Comparison of ENCODE assay signal across 18 cellular contexts in the genomic region with DNA sequence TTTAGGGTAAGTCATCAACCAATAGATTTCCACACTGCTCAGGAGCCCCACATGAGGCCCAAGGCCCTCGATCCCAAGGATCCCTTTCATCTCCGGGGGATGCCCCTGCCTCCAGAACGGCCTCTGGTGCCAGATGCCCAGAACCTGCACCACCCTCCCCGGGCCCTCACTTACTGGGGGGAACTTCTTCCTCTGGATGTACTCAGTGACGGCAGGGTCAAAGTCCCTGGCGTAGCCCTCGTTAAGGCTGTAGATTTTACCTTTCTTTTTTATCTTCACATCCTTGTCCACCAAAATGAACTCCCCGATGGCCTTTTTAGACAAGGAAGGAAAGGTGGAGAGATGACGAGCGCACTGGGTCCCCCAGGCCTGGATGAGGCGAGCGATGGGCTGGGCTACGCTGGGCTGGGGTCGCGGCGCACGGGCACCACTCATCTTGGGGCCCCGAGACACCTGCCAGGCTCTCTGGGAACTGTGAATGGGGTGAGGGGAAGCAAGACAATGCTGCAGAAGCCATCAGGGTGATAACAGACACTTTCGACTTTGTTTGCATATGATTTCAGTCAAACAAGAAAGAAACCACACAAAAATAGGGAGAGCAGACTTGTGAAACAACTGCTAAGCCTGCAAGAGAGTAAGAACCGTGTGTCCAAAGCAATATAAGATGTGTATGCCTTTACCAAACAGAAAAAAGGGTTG. TPM values are rescaled to one million over a fixed set of nuclear protein-coding genes. Genes with fewer than 3 reads are reported as not detected.
"Had no signal": no experiment of that assay in that cellular context is flagged by ENCODE, and none has a peak within 500 bp of the region (broad histone marks: within the 10 kb centered on the region; RNA-seq: fewer than 3 reads in every experiment).

No MANE protein-coding gene starts in this region.

- H3K27me3 ChIP-seq: left lung, neutrophil, right atrium auricular region had no signal

- H3K4me2 ChIP-seq: smooth muscle cell had no signal

- H3K27ac ChIP-seq: esophagus muscularis mucosa, left lung, neutrophil, right atrium auricular region, tibial artery had no signal

- H3K9me3 ChIP-seq: esophagus muscularis mucosa, left lung, neutrophil, right atrium auricular region, tibial artery had no signal

- ATAC-seq: activated T-cell treated with anti-CD3 and anti-CD28 coated beads, Interleukin-2, amount 50 U/mL, for 4 hours; left lung; stimulated activated effector memory CD8-positive, alpha-beta T cell treated with anti-CD3 and anti-CD28 coated beads, Interleukin-12 subunit alpha, Interleukin-12 subunit beta, amount 100 ng/mL, for 72 hours had no signal

- H3K9me3 Mint-ChIP-seq: activated T-cell treated with anti-CD3 and anti-CD28 coated beads, Interleukin-2, amount 50 U/mL, for 4 hours; memory B cell; stimulated activated effector memory CD8-positive, alpha-beta T cell treated with anti-CD3 and anti-CD28 coated beads, Interleukin-12 subunit alpha, Interleukin-12 subunit beta, amount 100 ng/mL, for 72 hours had no signal

- H3K36me3 Mint-ChIP-seq: brain; memory B cell; stimulated activated effector memory CD8-positive, alpha-beta T cell treated with anti-CD3 and anti-CD28 coated beads, Interleukin-12 subunit alpha, Interleukin-12 subunit beta, amount 100 ng/mL, for 72 hours had no signal

- H3K36me3 ChIP-seq: esophagus muscularis mucosa, neutrophil, right atrium auricular region, tibial artery had no signal

- H3K27ac Mint-ChIP-seq: activated naive CD8-positive, alpha-beta T cell; memory B cell; stimulated activated effector memory CD8-positive, alpha-beta T cell treated with anti-CD3 and anti-CD28 coated beads, Interleukin-12 subunit alpha, Interleukin-12 subunit beta, amount 100 ng/mL, for 72 hours had no signal

- H3K4me3 ChIP-seq: esophagus muscularis mucosa, left lung, right atrium auricular region, smooth muscle cell, tibial artery had no signal

- H3K4me3 Mint-ChIP-seq: activated naive CD8-positive, alpha-beta T cell; activated T-cell treated with anti-CD3 and anti-CD28 coated beads, Interleukin-2, amount 50 U/mL, for 4 hours; brain; memory B cell; stimulated activated effector memory CD8-positive, alpha-beta T cell treated with anti-CD3 and anti-CD28 coated beads, Interleukin-12 subunit alpha, Interleukin-12 subunit beta, amount 100 ng/mL, for 72 hours had no signal

- H3K27me3 Mint-ChIP-seq: activated naive CD8-positive, alpha-beta T cell had no signal

- H3K4me1 ChIP-seq: left lung, right atrium auricular region had no signal

- DNase-seq: activated CD4-positive, alpha-beta T cell treated with anti-CD3 and anti-CD28 coated beads for 1 hour; activated CD4-positive, alpha-beta T cell treated with anti-CD3 and anti-CD28 coated beads, Interleukin-2, amount 50 U/mL, for 48 hours; activated gamma-delta T cell; activated T-cell treated with anti-CD3 and anti-CD28 coated beads, Interleukin-2, amount 50 U/mL, for 4 hours; cerebellar nuclear complex; islet precursor cell; left lung; tibial artery had no signal

RNA-seq across cellular contexts. Expression of gene FBP2, which starts 13.2 kb away (rescaled TPM):
- total RNA-seq: activated T-cell treated with anti-CD3 and anti-CD28 coated beads, Interleukin-2, amount 50 U/mL, for 4 hours; dermis microvascular lymphatic vessel endothelial cell; esophagus muscularis mucosa; fibroblast of villous mesenchyme; left lung; right atrium auricular region; smooth muscle cell had no signal
- polyA plus RNA-seq: smooth muscle cell had no signal

RNA-seq across cellular contexts. Expression of gene FBP1, which starts 32.5 kb away (rescaled TPM):
- total RNA-seq: fibroblast of villous mesenchyme had no signal

RNA-seq across cellular contexts. Expression of gene PCAT7, which starts 51.9 kb away (rescaled TPM):
- total RNA-seq: activated T-cell treated with anti-CD3 and anti-CD28 coated beads, Interleukin-2, amount 50 U/mL, for 4 hours; dermis microvascular lymphatic vessel endothelial cell; esophagus muscularis mucosa; right atrium auricular region had no signal
